ENCODE assay signal across 1 cellular context in the genomic region with DNA sequence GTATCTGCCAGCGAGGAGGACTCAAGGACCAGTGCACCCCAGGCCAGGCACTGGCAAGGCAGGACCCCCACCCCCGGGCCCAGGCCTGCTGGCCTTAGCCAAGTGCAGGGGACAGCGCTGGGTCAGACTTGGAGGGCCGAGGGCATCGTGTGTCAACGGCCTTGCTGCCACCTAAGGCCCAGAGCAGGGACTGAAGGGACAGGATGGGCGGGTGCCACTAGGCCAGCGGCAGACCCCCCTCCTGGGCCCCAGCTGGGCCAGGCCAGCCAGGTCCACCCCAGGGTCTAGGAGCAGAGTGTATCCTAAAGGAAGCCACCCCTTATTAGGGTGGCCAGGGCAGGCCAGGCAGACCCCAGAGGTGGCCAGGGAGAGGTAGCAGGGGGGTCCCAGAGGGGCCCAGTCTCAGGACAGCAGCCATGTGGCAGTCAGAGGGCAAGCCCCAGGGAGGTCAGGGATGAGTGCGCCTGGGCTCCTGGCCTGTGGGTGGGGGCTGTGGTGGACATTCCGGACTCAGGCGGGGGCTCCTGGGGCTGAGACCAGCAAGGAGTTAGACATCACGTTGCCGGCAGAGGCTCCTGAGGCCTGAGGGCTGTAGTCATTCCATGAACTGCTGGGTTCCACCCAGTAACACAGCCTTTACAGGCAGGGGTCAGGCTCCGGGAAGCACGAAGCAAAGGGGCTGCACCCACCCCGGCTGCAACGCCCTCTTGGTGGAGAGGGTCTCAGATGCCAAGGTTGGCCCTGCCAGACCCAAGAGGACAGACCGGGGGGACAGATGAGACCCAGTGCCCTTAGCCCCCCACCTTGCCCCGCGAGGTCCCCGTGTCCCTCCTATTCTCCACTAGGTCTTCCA.
TF ChIP-seq lines count a peak whose summit lies in the region.

No MANE protein-coding gene starts in this region.

TF ChIP-seq in H1, 55 proteins besides CTCF, POLR2A, EP300 and RAD21:
- TF ChIP-seq YY1 (IDR thresholded peaks at IDR 0.05; ENCODE audit: low read depth, low read length) (no peak), NANOG (IDR thresholded peaks at IDR 0.05; ENCODE audit: insufficient read depth, low read depth, low read length, poor library complexity, severe bottlenecking) (no peak), EGR1 (IDR thresholded peaks at IDR 0.05; ENCODE audit: borderline replicate concordance, low read depth, low read length) (no peak), CHD2 (IDR thresholded peaks at IDR 0.05; ENCODE audit: low read length) (no peak)
- TF ChIP-seq, protein P1, sequence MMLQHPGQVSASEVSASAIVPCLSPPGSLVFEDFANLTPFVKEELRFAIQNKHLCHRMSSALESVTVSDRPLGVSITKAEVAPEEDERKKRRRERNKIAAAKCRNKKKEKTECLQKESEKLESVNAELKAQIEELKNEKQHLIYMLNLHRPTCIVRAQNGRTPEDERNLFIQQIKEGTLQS (IDR thresholded peaks at IDR 0.05; ENCODE audit: insufficient read depth, low read depth, low read length) = no peak
